In genomic region chr17:75130059-75130631, GRCh38 we compare ENCODE assay signal across 6 cellular contexts. TPM values are rescaled to one million over a fixed set of nuclear protein-coding genes. Genes with fewer than 3 reads are reported as not detected.
DNase-seq lines count a peak whose midpoint lies in the region; ATAC-seq lines count a peak whose summit lies in the region.

No MANE protein-coding gene starts in this region.

- H3K27me3 Mint-ChIP-seq in stimulated activated naive CD8-positive, alpha-beta T cell treated with anti-CD3 and anti-CD28 coated beads, Interleukin-15, Interleukin-2, amounts not matched to agents 100 ng/mL and 50 ng/mL, for 24 hours = no peaks in the 10 kb centered on the region

- no peak for DNase-seq in stimulated activated naive CD8-positive, alpha-beta T cell treated with anti-CD3 and anti-CD28 coated beads, Interleukin-15, Interleukin-2, amounts not matched to agents 100 U/mL and 50 U/mL, for 24 hours
- DNase-seq in left ventricle myocardium superior (peak; percentile 35), NCI-H510A (lab: John Stamatoyannopoulos, UW) (no peak), NCI-H82 (lab: John Stamatoyannopoulos, UW) (no peak)
- DNase-seq in stimulated activated CD4-positive, alpha-beta T cell treated with anti-CD3 and anti-CD28 coated beads, Interleukin-12 subunit alpha, Interleukin-12 subunit beta, amount 100 ng/mL, for 4 hours = no peak

- intact Hi-C loops in left ventricle myocardium superior (cut with micrococcal nuclease) = no loop called here

- ATAC-seq in stimulated activated naive CD8-positive, alpha-beta T cell treated with anti-CD3 and anti-CD28 coated beads, Interleukin-15, Interleukin-2, amounts not matched to agents 100 U/mL and 50 U/mL, for 24 hours = no peak
- no peak for ATAC-seq in left ventricle myocardium superior

- H3K27ac Mint-ChIP-seq in stimulated activated naive CD8-positive, alpha-beta T cell treated with anti-CD3 and anti-CD28 coated beads, Interleukin-15, Interleukin-2, amounts not matched to agents 100 ng/mL and 50 ng/mL, for 24 hours = peak overlapping the region; percentile 84

- peak overlapping the region; percentile 87 for H3K4me3 Mint-ChIP-seq in stimulated activated naive CD8-positive, alpha-beta T cell treated with anti-CD3 and anti-CD28 coated beads, Interleukin-15, Interleukin-2, amounts not matched to agents 100 ng/mL and 50 ng/mL, for 24 hours

- no peaks in the 10 kb centered on the region for H3K9me3 Mint-ChIP-seq in stimulated activated naive CD8-positive, alpha-beta T cell treated with anti-CD3 and anti-CD28 coated beads, Interleukin-15, Interleukin-2, amounts not matched to agents 100 ng/mL and 50 ng/mL, for 24 hours

- peaks cover 18% of the 10 kb centered on the region for H3K36me3 Mint-ChIP-seq in stimulated activated naive CD8-positive, alpha-beta T cell treated with anti-CD3 and anti-CD28 coated beads, Interleukin-15, Interleukin-2, amounts not matched to agents 100 ng/mL and 50 ng/mL, for 24 hours (ENCODE audit: low read depth)

- peaks cover 26% of the 10 kb centered on the region for H3K4me1 Mint-ChIP-seq in stimulated activated naive CD8-positive, alpha-beta T cell treated with anti-CD3 and anti-CD28 coated beads, Interleukin-15, Interleukin-2, amounts not matched to agents 100 ng/mL and 50 ng/mL, for 24 hours (ENCODE audit: low read depth)

RNA-seq across cellular contexts. Expression of gene NT5C, which starts 1.4 kb away (rescaled TPM):
- total RNA-seq in left ventricle myocardium superior = 25.5 TPM

RNA-seq across cellular contexts. Expression of gene ARMC7, which starts 20.4 kb away (rescaled TPM):
- 6.0 TPM for total RNA-seq in left ventricle myocardium superior

RNA-seq across cellular contexts. Expression of gene JPT1, which starts 24.2 kb away (rescaled TPM):
- 14.0 TPM for total RNA-seq in left ventricle myocardium superior

RNA-seq across cellular contexts. Expression of gene SLC16A5, which starts 42.4 kb away (rescaled TPM):
- total RNA-seq in left ventricle myocardium superior = 7.2 TPM

RNA-seq across cellular contexts. Expression of gene SUMO2, which starts 52.6 kb away (rescaled TPM):
- 221 TPM for total RNA-seq in left ventricle myocardium superior
